In the genomic region with DNA sequence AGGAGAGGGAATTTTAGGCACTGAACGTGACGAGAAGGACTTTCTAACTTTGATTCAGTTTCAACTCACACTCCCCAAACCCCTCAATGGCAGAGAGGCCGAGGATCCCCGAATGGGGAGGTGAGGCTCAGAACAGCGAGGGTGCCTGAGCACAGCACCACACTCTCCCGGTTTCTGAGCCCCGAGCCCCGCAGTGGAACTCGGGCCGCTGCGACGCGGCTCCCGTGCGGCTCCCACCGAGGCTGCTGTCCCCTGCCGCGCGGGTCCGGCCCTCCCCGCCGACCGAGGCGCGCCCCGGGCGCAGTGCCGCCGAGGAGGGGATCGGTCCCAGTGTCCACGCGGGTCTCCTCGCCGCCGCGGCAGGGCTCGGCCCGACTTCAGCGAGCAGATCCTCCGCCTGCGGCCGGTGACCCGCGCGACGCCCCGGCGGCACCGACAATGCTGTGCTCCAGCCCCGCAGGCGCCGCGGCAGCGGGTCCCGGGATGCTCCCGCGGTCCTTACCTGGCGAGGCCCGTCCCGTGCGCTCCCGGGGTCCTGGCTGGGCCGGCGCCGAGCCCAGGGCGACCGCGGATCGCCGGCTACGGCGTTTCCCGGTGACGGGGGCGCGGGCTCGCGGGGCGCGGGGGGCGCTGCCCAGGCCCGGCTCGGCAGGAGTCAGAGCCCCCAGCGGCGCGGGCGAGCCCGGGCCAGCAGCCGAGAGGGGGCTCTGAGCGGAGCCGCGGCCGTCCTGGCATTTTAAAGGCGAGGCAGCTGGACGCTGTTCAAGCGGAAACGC, we compare ENCODE assay signal across 9 cellular contexts. TPM values are rescaled to one million over a fixed set of nuclear protein-coding genes. Genes with fewer than 3 reads are reported as not detected.
DNase-seq lines count a peak whose midpoint lies in the region; ATAC-seq and TF ChIP-seq lines count a peak whose summit lies in the region.
"Had no signal": no experiment of that assay in that cellular context is flagged by ENCODE, and none has a peak within 500 bp of the region (broad histone marks: within the 10 kb centered on the region; RNA-seq: fewer than 3 reads in every experiment).

CTXND1 (minus strand) TSS at position 709 of the 776 bp plus-strand sequence. CDS start 50,264 bp downstream, outside the sequence.

- 1% methylated on average over 77 to 97 of the region's 97 CpGs for WGBS in psoas muscle, 3 donors

- intact Hi-C loops in left ventricle myocardium inferior (cut with micrococcal nuclease) = loop anchor here (10.0 kb wide), 1 partner anchor 57 kb away; no protein-coding TSS in a partner anchor
- intact Hi-C loops in psoas muscle (cut with DNase I) = no loop called here

- H3K9me3 ChIP-seq in left ventricle myocardium inferior (replicated peaks) (no peaks in the 10 kb centered on the region), psoas muscle (no peaks in the 10 kb centered on the region)

- H3K4me1 ChIP-seq in left ventricle myocardium inferior (peaks cover 11% of the 10 kb centered on the region), psoas muscle (no peaks in the 10 kb centered on the region)

- peak within 1 kb of the TSS; percentile 69 for H3K4me3 ChIP-seq in left ventricle myocardium inferior
- H3K4me3 ChIP-seq in psoas muscle = peak within 1 kb of the TSS; percentile 62

- peak; percentile 24 for DNase-seq in Daoy (ENCODE audit: low read depth)
- no peak for DNase-seq in left ventricle myocardium inferior
- peak in 1 of 2 donors; percentile 17 for DNase-seq in psoas muscle
- no peak for DNase-seq in SW 1271 (lab: John Stamatoyannopoulos, UW)
- DNase-seq in NCI-H2029 treated with DMSO at 0.1 percent for 48 hours (lab: John Stamatoyannopoulos, UW) = no peak
- DNase-seq in stimulated activated CD4-positive, alpha-beta T cell treated with anti-CD3 and anti-CD28 coated beads, Interleukin-12 subunit alpha, Interleukin-12 subunit beta, amount 100 ng/mL, for 4 hours = no peak
- DNase-seq: NCI-H446 had no signal

- H3K27me3 ChIP-seq in left ventricle myocardium inferior (ENCODE audit: low read depth) = peaks cover 79% of the 10 kb centered on the region
- peaks cover 3 to 63% (median 10%) of the 10 kb centered on the region in 3 donors for H3K27me3 ChIP-seq in psoas muscle (ENCODE audit: insufficient read depth in 3 of 3, low read length in 2 of 3)

- no peaks in the 10 kb centered on the region for H3K36me3 ChIP-seq in left ventricle myocardium inferior
- no peaks in the 10 kb centered on the region for H3K36me3 ChIP-seq in psoas muscle (ENCODE audit: insufficient read depth in 1 of 2, low read depth in 1 of 2)

- ATAC-seq in SK-N-SH treated with all-trans-retinoic acid at 6 μM for 48 hours = peak; percentile 37
- peak in 3 of 4 donors; percentile 28 to 58 (median 37) for ATAC-seq in psoas muscle
- no peak for ATAC-seq in HG02678 (IDR thresholded peaks at IDR 0.05; ENCODE audit: unreplicated experiment)

- no peak for TF ChIP-seq CTCF in left ventricle myocardium inferior (IDR thresholded peaks at IDR 0.05; ENCODE audit: borderline replicate concordance)
- TF ChIP-seq CTCF in psoas muscle (IDR thresholded peaks at IDR 0.05) = no peak

- H3K27ac ChIP-seq in left ventricle myocardium inferior (replicated peaks) = peak within 1 kb of the TSS; percentile 79
- no peak within 1 kb of the TSS for H3K27ac ChIP-seq in psoas muscle

TF ChIP-seq in SK-N-SH treated with all-trans-retinoic acid at 6 μM for 48 hours, 23 proteins besides CTCF, POLR2A, EP300 and RAD21:
- TF ChIP-seq ISL1 (CRISPR knock-in tag; IDR thresholded peaks at IDR 0.05) = no peak
- no peak for TF ChIP-seq ZFP3 (CRISPR knock-in tag; IDR thresholded peaks at IDR 0.05)
- no peak for TF ChIP-seq CREB5 (CRISPR knock-in tag; IDR thresholded peaks at IDR 0.05; ENCODE audit: low read depth)
- TF ChIP-seq, protein P1, sequence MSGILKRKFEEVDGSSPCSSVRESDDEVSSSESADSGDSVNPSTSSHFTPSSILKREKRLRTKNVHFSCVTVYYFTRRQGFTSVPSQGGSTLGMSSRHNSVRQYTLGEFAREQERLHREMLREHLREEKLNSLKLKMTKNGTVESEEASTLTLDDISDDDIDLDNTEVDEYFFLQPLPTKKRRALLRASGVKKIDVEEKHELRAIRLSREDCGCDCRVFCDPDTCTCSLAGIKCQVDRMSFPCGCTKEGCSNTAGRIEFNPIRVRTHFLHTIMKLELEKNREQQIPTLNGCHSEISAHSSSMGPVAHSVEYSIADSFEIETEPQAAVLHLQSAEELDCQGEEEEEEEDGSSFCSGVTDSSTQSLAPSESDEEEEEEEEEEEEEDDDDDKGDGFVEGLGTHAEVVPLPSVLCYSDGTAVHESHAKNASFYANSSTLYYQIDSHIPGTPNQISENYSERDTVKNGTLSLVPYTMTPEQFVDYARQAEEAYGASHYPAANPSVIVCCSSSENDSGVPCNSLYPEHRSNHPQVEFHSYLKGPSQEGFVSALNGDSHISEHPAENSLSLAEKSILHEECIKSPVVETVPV (CRISPR knock-in tag; IDR thresholded peaks at IDR 0.05) = no peak
- no peak for TF ChIP-seq PPARA (CRISPR knock-in tag; IDR thresholded peaks at IDR 0.05; ENCODE audit: borderline replicate concordance)
- no peak for TF ChIP-seq TCF4 (CRISPR knock-in tag; IDR thresholded peaks at IDR 0.05; ENCODE audit: borderline replicate concordance)
- no peak for TF ChIP-seq TOX (CRISPR knock-in tag; IDR thresholded peaks at IDR 0.05; ENCODE audit: borderline replicate concordance)
- TF ChIP-seq, protein P2, sequence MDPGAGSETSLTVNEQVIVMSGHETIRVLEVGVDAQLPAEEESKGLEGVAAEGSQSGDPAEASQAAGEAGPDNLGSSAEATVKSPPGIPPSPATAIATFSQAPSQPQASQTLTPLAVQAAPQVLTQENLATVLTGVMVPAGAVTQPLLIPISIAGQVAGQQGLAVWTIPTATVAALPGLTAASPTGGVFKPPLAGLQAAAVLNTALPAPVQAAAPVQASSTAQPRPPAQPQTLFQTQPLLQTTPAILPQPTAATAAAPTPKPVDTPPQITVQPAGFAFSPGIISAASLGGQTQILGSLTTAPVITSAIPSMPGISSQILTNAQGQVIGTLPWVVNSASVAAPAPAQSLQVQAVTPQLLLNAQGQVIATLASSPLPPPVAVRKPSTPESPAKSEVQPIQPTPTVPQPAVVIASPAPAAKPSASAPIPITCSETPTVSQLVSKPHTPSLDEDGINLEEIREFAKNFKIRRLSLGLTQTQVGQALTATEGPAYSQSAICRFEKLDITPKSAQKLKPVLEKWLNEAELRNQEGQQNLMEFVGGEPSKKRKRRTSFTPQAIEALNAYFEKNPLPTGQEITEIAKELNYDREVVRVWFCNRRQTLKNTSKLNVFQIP (CRISPR knock-in tag; IDR thresholded peaks at IDR 0.05; ENCODE audit: borderline replicate concordance, low read depth) = no peak
- TF ChIP-seq CSDC2 (CRISPR knock-in tag; IDR thresholded peaks at IDR 0.05) = no peak

RNA-seq across cellular contexts. Expression of gene CTXND1, which starts in this region (rescaled TPM):
- not detected in 2 replicates for total RNA-seq in Daoy (2014; rRNA removed; shearing (Covaris generic))
- total RNA-seq in left ventricle myocardium inferior (2.1 TPM), psoas muscle (under 1 TPM in 2 of 4 donors, not detected in 2; 0.04 to 0.07 TPM)
- under 1 TPM in 2 of 3 donors, not detected in 1; 0.01 to 0.04 TPM for polyA plus RNA-seq in psoas muscle

Comparison
In these comparisons a context has a peak if more than half of its experiments do, and no peak if none do; other contexts are left out.
1. Peak in DNase-seq in Daoy; RNA of the gene not detected or under 1 TPM.
2. Peak in ATAC-seq and H3K4me3 ChIP-seq in psoas muscle; RNA of the gene not detected or under 1 TPM.